In genomic region chr7:38369816-38370493, GRCh38 we compare ENCODE assay signal across 8 cellular contexts.
DNase-seq lines count a peak whose midpoint lies in the region; ATAC-seq and TF ChIP-seq lines count a peak whose summit lies in the region.

No MANE protein-coding gene starts in this region.

- H3K4me1 ChIP-seq in testis: no peaks in the 10 kb centered on the region

- no peaks in the 10 kb centered on the region for H3K27me3 ChIP-seq in testis

- H3K27ac Mint-ChIP-seq in activated T-helper 2 cell treated with anti-CD3 and anti-CD28 coated beads, Interferon-gamma antibody, Interleukin-2, Interleukin-4, amounts not matched to agents 10 μg/mL and 5 μg/mL and 100 μg/mL, durations not matched to agents 14 hours and 24 hours and 36 hours: peak overlapping the region; percentile 61

- ATAC-seq in GM21723 (IDR thresholded peaks at IDR 0.05; ENCODE audit: unreplicated experiment): peak; percentile 75

- no peak for TF ChIP-seq POLR2A in testis (IDR thresholded peaks at IDR 0.05)

- H3K27ac ChIP-seq in testis: no peak overlapping the region

- TF ChIP-seq CTCF in foreskin fibroblast (IDR thresholded peaks at IDR 0.05; ENCODE audit: low read depth, low read length) (peak; percentile 90), testis (IDR thresholded peaks at IDR 0.05) (peak; percentile 57 to 75 (median 61))

- WGBS in testis, 2 donors: 32 to 39% methylated on average over 8 of the region's 8 CpGs

- no peaks in the 10 kb centered on the region for H3K9me3 ChIP-seq in testis

- intact Hi-C loops in activated T-helper 2 cell treated with anti-CD3 and anti-CD28 coated beads, Interferon-gamma antibody, Interleukin-2, Interleukin-4, amounts not matched to agents 10 μg/mL and 5 μg/mL and 100 μg/mL, durations not matched to agents 14 hours and 24 hours and 36 hours (cut with micrococcal nuclease): loop anchor here (1.0 to 5.0 kb wide), 3 partner anchors 191 to 468 kb away; partner anchors contain the start of gene STARD3NL
- intact Hi-C loops in testis (cut with DNase I; ENCODE audit: low total_unique reads): no loop called here

- no peaks in the 10 kb centered on the region for H3K27me3 Mint-ChIP-seq in activated T-helper 2 cell treated with anti-CD3 and anti-CD28 coated beads, Interferon-gamma antibody, Interleukin-2, Interleukin-4, amounts not matched to agents 10 μg/mL and 5 μg/mL and 100 μg/mL, durations not matched to agents 14 hours and 24 hours and 36 hours (ENCODE audit: low read depth)

- no peaks in the 10 kb centered on the region for H3K36me3 ChIP-seq in testis (ENCODE audit: low read depth, missing control alignments)

- H3K4me3 ChIP-seq in foreskin fibroblast (ENCODE audit: low read depth in 1 of 2, low read length in 2 of 2): no peak overlapping the region
- H3K4me3 ChIP-seq in testis: no peak overlapping the region

- H3K9me3 Mint-ChIP-seq in activated T-helper 2 cell treated with anti-CD3 and anti-CD28 coated beads, Interferon-gamma antibody, Interleukin-2, Interleukin-4, amounts not matched to agents 10 μg/mL and 5 μg/mL and 100 μg/mL, durations not matched to agents 14 hours and 24 hours and 36 hours: no peaks in the 10 kb centered on the region

- H3K4me1 Mint-ChIP-seq in activated T-helper 2 cell treated with anti-CD3 and anti-CD28 coated beads, Interferon-gamma antibody, Interleukin-2, Interleukin-4, amounts not matched to agents 10 μg/mL and 5 μg/mL and 100 μg/mL, durations not matched to agents 14 hours and 24 hours and 36 hours (ENCODE audit: low read depth): peaks cover 38% of the 10 kb centered on the region

- DNase-seq in DMS53 treated with DMSO at 0.1 percent for 48 hours (lab: John Stamatoyannopoulos, UW; ENCODE audit: unreplicated experiment): peak; percentile 78
- DNase-seq in KBM-7: peak; percentile 88
- DNase-seq in RPMI7951 (ENCODE audit: low read depth): peak; percentile 83
- DNase-seq in activated T-helper 2 cell treated with anti-CD3 and anti-CD28 coated beads, Interferon-gamma antibody, Interleukin-2, Interleukin-4, amounts not matched to agents 10 μg/mL and 5 μg/mL and 100 μg/mL, durations not matched to agents 14 hours and 24 hours and 36 hours (ENCODE audit: low spot score): peak; percentile 66
- peak; percentile 59 to 77 for DNase-seq in foreskin fibroblast
- peak; percentile 85 for DNase-seq in occipital lobe (lab: John Stamatoyannopoulos, UW)
- DNase-seq in testis: peak; percentile 94

- no peak overlapping the region for H3K4me3 Mint-ChIP-seq in activated T-helper 2 cell treated with anti-CD3 and anti-CD28 coated beads, Interferon-gamma antibody, Interleukin-2, Interleukin-4, amounts not matched to agents 10 μg/mL and 5 μg/mL and 100 μg/mL, durations not matched to agents 14 hours and 24 hours and 36 hours (ENCODE audit: low read depth)

- H3K36me3 Mint-ChIP-seq in activated T-helper 2 cell treated with anti-CD3 and anti-CD28 coated beads, Interferon-gamma antibody, Interleukin-2, Interleukin-4, amounts not matched to agents 10 μg/mL and 5 μg/mL and 100 μg/mL, durations not matched to agents 14 hours and 24 hours and 36 hours (ENCODE audit: low read depth): peaks cover 5% of the 10 kb centered on the region

- in situ Hi-C loops in KBM-7 (cut with MboI; ENCODE audit: low pct_unique_long_range_greater_than_20kb, low sequenced_read_pairs): no loop called here
